In genomic region chr22:46272762-46273431, GRCh38 we compare ENCODE assay signal across 34 cellular contexts. TPM values are rescaled to one million over a fixed set of nuclear protein-coding genes. Genes with fewer than 3 reads are reported as not detected.
"Had no signal": no experiment of that assay in that cellular context is flagged by ENCODE, and none has a peak within 500 bp of the region (broad histone marks: within the 10 kb centered on the region; RNA-seq: fewer than 3 reads in every experiment).

No MANE protein-coding gene starts in this region.

- H3K27ac ChIP-seq: brain microvascular endothelial cell, esophagus muscularis mucosa, foreskin keratinocyte, gastrocnemius medialis had no signal

- H3K9me3 ChIP-seq: esophagus muscularis mucosa, gastrocnemius medialis, heart right ventricle had no signal

- H3K27me3 Mint-ChIP-seq: activated CD4-positive, alpha-beta memory T cell treated with anti-CD3 and anti-CD28 coated beads for 36 hours; activated CD4-positive, alpha-beta T cell treated with anti-CD3 and anti-CD28 coated beads for 36 hours; activated CD4-positive, alpha-beta T cell treated with anti-CD3 and anti-CD28 coated beads, Interleukin-2, amount 10 ng/mL, durations not matched to agents 24 days and 14 days; activated CD8-positive, alpha-beta memory T cell treated with anti-CD3 and anti-CD28 coated beads, Interleukin-2, amount 10 ng/mL, durations not matched to agents 7 days and 5 days; activated naive CD8-positive, alpha-beta T cell; effector memory CD8-positive, alpha-beta T cell had no signal

- H3K4me3 Mint-ChIP-seq: activated CD4-positive, alpha-beta memory T cell treated with anti-CD3 and anti-CD28 coated beads for 36 hours; activated CD4-positive, alpha-beta T cell treated with anti-CD3 and anti-CD28 coated beads for 36 hours; activated CD4-positive, alpha-beta T cell treated with anti-CD3 and anti-CD28 coated beads, Interleukin-2, amount 10 ng/mL, durations not matched to agents 24 days and 14 days; activated CD8-positive, alpha-beta memory T cell treated with anti-CD3 and anti-CD28 coated beads, Interleukin-2, amount 10 ng/mL, durations not matched to agents 7 days and 5 days; activated CD8-positive, alpha-beta T cell treated with anti-CD3 and anti-CD28 coated beads, Interleukin-2, amount 10 ng/mL, durations not matched to agents 7 days and 5 days; activated naive CD8-positive, alpha-beta T cell; activated T-helper 1 cell treated with anti-CD3 and anti-CD28 coated beads, Interleukin-12 subunit alpha, Interleukin-12 subunit beta, Interleukin-2, Interleukin-4 antibody, amounts not matched to agents 30 ng/mL and 10 ng/mL and 1 ng/mL, durations not matched to agents 14 hours and 24 hours and 36 hours; effector memory CD8-positive, alpha-beta T cell had no signal

- FAIRE-seq: astrocyte, bronchial epithelial cell, colon had no signal

- H3K4me3 ChIP-seq: esophagus muscularis mucosa, gastrocnemius medialis, heart right ventricle had no signal

- H3K4me1 ChIP-seq: foreskin keratinocyte had no signal

- H3K27ac Mint-ChIP-seq: activated CD4-positive, alpha-beta memory T cell treated with anti-CD3 and anti-CD28 coated beads for 36 hours; activated CD4-positive, alpha-beta T cell treated with anti-CD3 and anti-CD28 coated beads for 36 hours; activated CD4-positive, alpha-beta T cell treated with anti-CD3 and anti-CD28 coated beads, Interleukin-2, amount 10 ng/mL, durations not matched to agents 24 days and 14 days; activated CD8-positive, alpha-beta memory T cell treated with anti-CD3 and anti-CD28 coated beads, Interleukin-2, amount 10 ng/mL, durations not matched to agents 7 days and 5 days; activated CD8-positive, alpha-beta T cell treated with anti-CD3 and anti-CD28 coated beads, Interleukin-2, amount 10 ng/mL, durations not matched to agents 7 days and 5 days; activated naive CD8-positive, alpha-beta T cell; activated T-helper 1 cell treated with anti-CD3 and anti-CD28 coated beads, Interleukin-12 subunit alpha, Interleukin-12 subunit beta, Interleukin-2, Interleukin-4 antibody, amounts not matched to agents 30 ng/mL and 10 ng/mL and 1 ng/mL, durations not matched to agents 14 hours and 24 hours and 36 hours; activated T-helper 2 cell treated with anti-CD3 and anti-CD28 coated beads, Interferon-gamma antibody, Interleukin-2, Interleukin-4, amounts not matched to agents 10 μg/mL and 5 μg/mL and 100 μg/mL, durations not matched to agents 14 hours and 24 hours and 36 hours had no signal

- ATAC-seq: activated CD4-positive, alpha-beta T cell treated with anti-CD3 and anti-CD28 coated beads for 36 hours; activated CD8-positive, alpha-beta memory T cell treated with anti-CD3 and anti-CD28 coated beads, Interleukin-2, amount 10 ng/mL, durations not matched to agents 7 days and 5 days; activated CD8-positive, alpha-beta T cell treated with anti-CD3 and anti-CD28 coated beads, Interleukin-2, amount 10 ng/mL, durations not matched to agents 7 days and 5 days; effector memory CD8-positive, alpha-beta T cell; foreskin keratinocyte; gastrocnemius medialis had no signal

- H3K27me3 ChIP-seq: brain microvascular endothelial cell, esophagus muscularis mucosa, foreskin keratinocyte, gastrocnemius medialis, heart right ventricle had no signal

- DNase-seq: activated CD4-positive, alpha-beta memory T cell treated with anti-CD3 and anti-CD28 coated beads for 36 hours; activated CD4-positive, alpha-beta T cell treated with anti-CD3 and anti-CD28 coated beads for 36 hours; activated CD4-positive, alpha-beta T cell treated with anti-CD3 and anti-CD28 coated beads, Interleukin-2, amount 10 ng/mL, durations not matched to agents 24 days and 14 days; activated CD4-positive, CD25-positive, alpha-beta regulatory T cell; activated CD4-positive, CD25-positive, alpha-beta regulatory T cell treated with anti-CD3 and anti-CD28 coated beads, Interleukin-2, amount 50 U/mL, for 72 hours; activated CD8-positive, alpha-beta memory T cell treated with anti-CD3 and anti-CD28 coated beads, Interleukin-2, amount 10 ng/mL, durations not matched to agents 7 days and 5 days; activated CD8-positive, alpha-beta memory T cell treated with anti-CD3 and anti-CD28 coated beads, Interleukin-2, amount 50 U/mL, for 4 hours; activated CD8-positive, alpha-beta T cell treated with anti-CD3 and anti-CD28 coated beads, Interleukin-2, amount 10 ng/mL, durations not matched to agents 7 days and 5 days; activated effector memory CD4-positive, alpha-beta T cell treated with anti-CD3 and anti-CD28 coated beads, Interleukin-2, amount 50 U/mL, for 16 hours; activated naive CD4-positive, alpha-beta T cell treated with anti-CD3 and anti-CD28 coated beads, Interleukin-2, amount 50 U/mL, for 16 hours; activated T-cell treated with anti-CD3 and anti-CD28 coated beads, Interleukin-2, amount 50 U/mL, for 1 hour; activated T-cell treated with anti-CD3 and anti-CD28 coated beads, Interleukin-2, amount 50 U/mL, for 48 hours; amniotic stem cell; anterior cingulate cortex; brain microvascular endothelial cell; caudate nucleus; cortex of kidney; dermis blood vessel endothelial cell; effector CD4-positive, alpha-beta T cell; effector memory CD8-positive, alpha-beta T cell; erythroblast; foreskin keratinocyte; gastrocnemius medialis; heart right ventricle; T-helper 2 cell had no signal

- H3K9me3 Mint-ChIP-seq: activated T-helper 1 cell treated with anti-CD3 and anti-CD28 coated beads, Interleukin-12 subunit alpha, Interleukin-12 subunit beta, Interleukin-2, Interleukin-4 antibody, amounts not matched to agents 30 ng/mL and 10 ng/mL and 1 ng/mL, durations not matched to agents 14 hours and 24 hours and 36 hours; effector memory CD8-positive, alpha-beta T cell had no signal

RNA-seq across cellular contexts. Expression of gene PKDREJ, which starts 9.8 kb away (rescaled TPM):
- total RNA-seq: activated CD4-positive, alpha-beta memory T cell treated with anti-CD3 and anti-CD28 coated beads for 36 hours; activated CD4-positive, alpha-beta T cell treated with anti-CD3 and anti-CD28 coated beads for 36 hours; activated CD4-positive, alpha-beta T cell treated with anti-CD3 and anti-CD28 coated beads, Interleukin-2, amount 10 ng/mL, durations not matched to agents 24 days and 14 days; activated CD8-positive, alpha-beta memory T cell treated with anti-CD3 and anti-CD28 coated beads for 36 hours; activated CD8-positive, alpha-beta memory T cell treated with anti-CD3 and anti-CD28 coated beads, Interleukin-2, amount 10 ng/mL, durations not matched to agents 7 days and 5 days; activated CD8-positive, alpha-beta T cell treated with anti-CD3 and anti-CD28 coated beads, Interleukin-2, amount 10 ng/mL, durations not matched to agents 7 days and 5 days; activated T-helper 2 cell treated with anti-CD3 and anti-CD28 coated beads, Interferon-gamma antibody, Interleukin-2, Interleukin-4, amounts not matched to agents 10 μg/mL and 5 μg/mL and 100 μg/mL, durations not matched to agents 14 hours and 24 hours and 36 hours; astrocyte; bronchial epithelial cell; dermis blood vessel endothelial cell; foreskin keratinocyte; gastrocnemius medialis; T-helper 1 cell treated with Interleukin-12 subunit alpha and Interleukin-12 subunit beta and Interleukin-4 antibody, amounts not matched to agents 30 ng/mL and 1 ng/mL, for 36 hours had no signal
